Comparison of ENCODE assay signal across 9 cellular contexts in genomic region chr9:38024036-38024681, GRCh38. TPM values are rescaled to one million over a fixed set of nuclear protein-coding genes. Genes with fewer than 3 reads are reported as not detected.
DNase-seq lines count a peak whose midpoint lies in the region; ATAC-seq, FAIRE-seq and TF ChIP-seq lines count a peak whose summit lies in the region.
"Had no signal": no experiment of that assay in that cellular context is flagged by ENCODE, and none has a peak within 500 bp of the region (broad histone marks: within the 10 kb centered on the region; RNA-seq: fewer than 3 reads in every experiment).

No MANE protein-coding gene starts in this region.

- H3K4me1 ChIP-seq in heart right ventricle (peaks cover 51 to 97% (median 69%) of the 10 kb centered on the region in 9 donors), mesenchymal stem cell (ENCODE audit: control insufficient read depth, insufficient read depth, low read depth, low read length) (peaks cover 70% of the 10 kb centered on the region), vagina (peaks cover 76% of the 10 kb centered on the region)

- no peak overlapping the region for H3K14ac ChIP-seq in mesenchymal stem cell (ENCODE audit: low read length in 2 of 2)

- no peak for DNase-seq in heart right ventricle
- DNase-seq in Right ventricle myocardium superior, result no peak
- peak; percentile 98 for DNase-seq in bronchial epithelial cell (ENCODE audit: low read depth)
- peak; percentile 92 for DNase-seq in mesenchymal stem cell
- no peak for DNase-seq in vagina (ENCODE audit: extremely low spot score in 2 of 2)
- DNase-seq in KG1 (lab: John Stamatoyannopoulos, UW), result no peak
- DNase-seq in NK-92 treated with Interleukin-12 subunit alpha and Interleukin-12 subunit beta, amount 100 ng/mL, for 24 hours (lab: John Stamatoyannopoulos, UW), result no peak
- no peak for DNase-seq in activated naive CD4-positive, alpha-beta T cell (lab: John Stamatoyannopoulos, UW)

- FAIRE-seq in bronchial epithelial cell (lab: Jason Lieb, UNC), result peak; percentile 83

- H3K36me3 ChIP-seq in heart right ventricle (peaks cover 0 to 5% (median 0%) of the 10 kb centered on the region in 9 donors), bronchial epithelial cell (ENCODE audit: control insufficient read depth, insufficient read depth, low read length) (no peaks in the 10 kb centered on the region), mesenchymal stem cell (ENCODE audit: control insufficient read depth in 1 of 2, insufficient read depth in 2 of 2, low read depth in 1 of 2, low read length in 2 of 2) (peaks cover 7 to 20% of the 10 kb centered on the region in 2 experiments), vagina (no peaks in the 10 kb centered on the region)

- no peak overlapping the region for H3K4me2 ChIP-seq in mesenchymal stem cell (ENCODE audit: low read length, poor library complexity, severe bottlenecking)
- H3K4me2 ChIP-seq: KMS-11 had no signal

- WGBS in heart right ventricle, 2 donors, result 39 to 48% methylated on average over 7 of the region's 7 CpGs
- 17% methylated on average over 3 of the region's 7 CpGs for WGBS in mesenchymal stem cell

- ATAC-seq in heart right ventricle, result peak in 4 of 8 donors; percentile 12 to 31 (median 13)
- no peak for ATAC-seq in Right ventricle myocardium superior (ENCODE audit: poor library complexity)

- H3K9ac ChIP-seq in mesenchymal stem cell (ENCODE audit: low read length), result peak overlapping the region; percentile 44
- H3K9ac ChIP-seq: KMS-11 had no signal

- H2BK120ac ChIP-seq in mesenchymal stem cell (ENCODE audit: low read depth, low read length), result no peak overlapping the region

- intact Hi-C loops in heart right ventricle (cut with DNase I) (loop anchor here in 2 of 10 donors (5.0 to 10.0 kb wide), 2 partner anchors 33 to 59 kb away; no protein-coding TSS in a partner anchor), Right ventricle myocardium superior (cut with DNase I) (no loop called here), vagina (cut with DNase I) (loop anchor here (5.0 kb wide), 1 partner anchor 43 kb away; the partner anchor contains the start of gene SHB)

- no peak overlapping the region for H2AFZ ChIP-seq in mesenchymal stem cell (ENCODE audit: low read depth, low read length)

- H3K27me3 ChIP-seq in heart right ventricle, result no peaks in the 10 kb centered on the region
- no peaks in the 10 kb centered on the region for H3K27me3 ChIP-seq in bronchial epithelial cell (ENCODE audit: control insufficient read depth, insufficient read depth, low read length)
- H3K27me3 ChIP-seq in mesenchymal stem cell (ENCODE audit: control insufficient read depth in 1 of 2, insufficient read depth in 1 of 2, low read length in 2 of 2), result no peaks in the 10 kb centered on the region
- no peaks in the 10 kb centered on the region for H3K27me3 ChIP-seq in vagina

- peak overlapping the region; percentile 68 for H2BK15ac ChIP-seq in mesenchymal stem cell (ENCODE audit: low read depth, poor library complexity, severe bottlenecking)

- TF ChIP-seq POLR2A in vagina (IDR thresholded peaks at IDR 0.05), result no peak

- H3K4ac ChIP-seq in mesenchymal stem cell (ENCODE audit: low read depth in 1 of 2, low read length in 2 of 2), result peak overlapping the region in 1 of 2 experiments; percentile 27

- H3K18ac ChIP-seq in mesenchymal stem cell (ENCODE audit: low read depth in 1 of 2, low read length in 2 of 2), result peak overlapping the region; percentile 40 to 79

- peak overlapping the region; percentile 88 for H4K8ac ChIP-seq in mesenchymal stem cell (ENCODE audit: low read length)

- no peak overlapping the region for H3K23ac ChIP-seq in mesenchymal stem cell (ENCODE audit: low read length in 2 of 2)

- H2BK12ac ChIP-seq in mesenchymal stem cell (ENCODE audit: low read length in 2 of 2), result peak overlapping the region; percentile 75

- H4K91ac ChIP-seq in mesenchymal stem cell (ENCODE audit: low read length), result peak overlapping the region; percentile 76

- H3K27ac ChIP-seq in heart right ventricle, result peak overlapping the region in 6 of 10 donors; percentile 2 to 89 (median 64)
- H3K27ac ChIP-seq in mesenchymal stem cell (ENCODE audit: low read length, poor library complexity, severe bottlenecking), result peak overlapping the region; percentile 85
- H3K27ac ChIP-seq in vagina, result peak overlapping the region; percentile 49
- H3K27ac ChIP-seq: KMS-11 had no signal

- TF ChIP-seq CTCF in heart right ventricle (IDR thresholded peaks at IDR 0.05) (no peak), bronchial epithelial cell (IDR thresholded peaks at IDR 0.05; ENCODE audit: insufficient read depth, low read length, severe bottlenecking) (no peak), vagina (IDR thresholded peaks at IDR 0.05) (no peak)

- H3K9me3 ChIP-seq in heart right ventricle (no peaks in the 10 kb centered on the region), mesenchymal stem cell (ENCODE audit: control insufficient read depth, low read length) (no peaks in the 10 kb centered on the region), vagina (no peaks in the 10 kb centered on the region)

- peak overlapping the region; percentile 90 for H2AK5ac ChIP-seq in mesenchymal stem cell (ENCODE audit: low read length, severe bottlenecking)

- H3K4me3 ChIP-seq in heart right ventricle, result no peak overlapping the region
- no peak overlapping the region for H3K4me3 ChIP-seq in bronchial epithelial cell (ENCODE audit: low read depth, low read length)
- H3K4me3 ChIP-seq in mesenchymal stem cell (ENCODE audit: insufficient read depth in 1 of 2, low read depth in 1 of 2, low read length in 2 of 2), result no peak overlapping the region
- H3K4me3 ChIP-seq in vagina, result no peak overlapping the region

- H2BK5ac ChIP-seq in mesenchymal stem cell (ENCODE audit: low read depth, low read length, poor library complexity, severe bottlenecking), result peak overlapping the region; percentile 58

- H3K79me1 ChIP-seq in mesenchymal stem cell (replicated peaks; ENCODE audit: low read length, poor library complexity, severe bottlenecking), result peaks cover 3% of the 10 kb centered on the region

RNA-seq across cellular contexts. Expression of gene SHB, which starts 44.9 kb away (rescaled TPM):
- total RNA-seq in heart right ventricle (10 to 100 TPM; 13.9 to 26.6 (median 18.0) TPM), Right ventricle myocardium superior (15.0 TPM), bronchial epithelial cell (14.5 and 16.6 TPM in 2 replicates), vagina (20.9 TPM)
- 10 to 100 TPM in 1 of 2 donors, 1 to 10 TPM in 1; 5.7 to 19.2 TPM for polyA plus RNA-seq in heart right ventricle
- 18.4 TPM for polyA plus RNA-seq in mesenchymal stem cell (2013, experiment 1 of 2)
- 17.9 TPM for polyA plus RNA-seq in mesenchymal stem cell (2013, experiment 2 of 2)

Comparison
In these comparisons a context has a peak if more than half of its experiments do, and no peak if none do; other contexts are left out.
1. DNase-seq: peak in bronchial epithelial cell (single experiment) and mesenchymal stem cell (single experiment); none in heart right ventricle (0 of 2), Right ventricle myocardium superior (single experiment), vagina (0 of 2), KG1 (single experiment), NK-92 treated with Interleukin-12 subunit alpha and Interleukin-12 subunit beta, amount 100 ng/mL, for 24 hours (single experiment) and activated naive CD4-positive, alpha-beta T cell (0 of 4).
2. Peak in every context shown above with its lines, with median percentiles within 50 percentile points of each other: H3K27ac ChIP-seq.